10 cellular contexts compared by ENCODE assay signal in genomic region chr4:122898370-122899150, GRCh38. TPM values are rescaled to one million over a fixed set of nuclear protein-coding genes. Genes with fewer than 3 reads are reported as not detected.
DNase-seq lines count a peak whose midpoint lies in the region; ATAC-seq and TF ChIP-seq lines count a peak whose summit lies in the region.
"Had no signal": no experiment of that assay in that cellular context is flagged by ENCODE, and none has a peak within 500 bp of the region (broad histone marks: within the 10 kb centered on the region; RNA-seq: fewer than 3 reads in every experiment).

No MANE protein-coding gene starts in this region.

- no peak overlapping the region for H3K9ac ChIP-seq in mammary epithelial cell (ENCODE audit: insufficient read depth, low read length)

- ATAC-seq in left lung: peak; percentile 82
- no peak for ATAC-seq in HG03139 (IDR thresholded peaks at IDR 0.05; ENCODE audit: unreplicated experiment)

- H3K36me3 ChIP-seq in A673 (ENCODE audit: insufficient read depth, low read length, poor library complexity, severe bottlenecking) (no peaks in the 10 kb centered on the region), mammary epithelial cell (ENCODE audit: insufficient read depth, low read length) (no peaks in the 10 kb centered on the region), left lung (no peaks in the 10 kb centered on the region)

- no peak overlapping the region for H3K4me3 ChIP-seq in A673 (ENCODE audit: low read depth, low read length, poor library complexity, severe bottlenecking)
- no peak overlapping the region for H3K4me3 ChIP-seq in mammary epithelial cell (replicated peaks in 1 of 3; ENCODE audit: insufficient read depth in 1 of 3, low read depth in 2 of 3, low read length in 3 of 3)
- no peak overlapping the region for H3K4me3 ChIP-seq in left lung

- H3K27me3 ChIP-seq in A673 (replicated peaks; ENCODE audit: insufficient read depth, low read depth, low read length, poor library complexity): no peaks in the 10 kb centered on the region
- H3K27me3 ChIP-seq in mammary epithelial cell (ENCODE audit: insufficient read depth, low read length): no peaks in the 10 kb centered on the region
- no peaks in the 10 kb centered on the region for H3K27me3 ChIP-seq in left lung

- H4K20me1 ChIP-seq in mammary epithelial cell (ENCODE audit: insufficient read depth, low read length): no peaks in the 10 kb centered on the region

- no peak overlapping the region for H2AFZ ChIP-seq in mammary epithelial cell (ENCODE audit: low read depth, low read length)

- no peaks in the 10 kb centered on the region for H3K79me2 ChIP-seq in mammary epithelial cell (ENCODE audit: insufficient read depth, low read length)

- in situ Hi-C loops in mammary epithelial cell (cut with MboI; ENCODE audit: low sequenced_read_pairs in 2 of 2): no loop called here

- TF ChIP-seq CTCF in A673 (conservative IDR thresholded peaks at IDR 0.05; ENCODE audit: low read depth, low read length) (no peak), mammary epithelial cell (conservative IDR thresholded peaks at IDR 0.05 in 1 of 2, IDR thresholded peaks at IDR 0.05 in 1 of 2; ENCODE audit: extremely low read depth in 1 of 2, insufficient read depth in 1 of 2, low read depth in 1 of 2, low read length in 2 of 2) (no peak), left lung (IDR thresholded peaks at IDR 0.05) (no peak)

- H3K27ac ChIP-seq in A673 (ENCODE audit: low read depth, low read length, poor library complexity, severe bottlenecking) (no peak overlapping the region), mammary epithelial cell (ENCODE audit: insufficient read depth, low read depth, low read length) (peak overlapping the region; percentile 57), left lung (no peak overlapping the region)

- intact Hi-C loops in A673 (cut with micrococcal nuclease; ENCODE audit: unreplicated experiment): loop anchor here (2.0 kb wide), 1 partner anchor 70 kb away; no protein-coding TSS in a partner anchor
- intact Hi-C loops in mammary epithelial cell (cut with micrococcal nuclease): loop anchor here (1.0 kb wide), 1 partner anchor 70 kb away; no protein-coding TSS in a partner anchor
- intact Hi-C loops in left lung (cut with DNase I): no loop called here

- peaks cover 22% of the 10 kb centered on the region for H3K4me1 ChIP-seq in A673 (ENCODE audit: insufficient read depth, low read length, poor library complexity, severe bottlenecking)
- peaks cover 8% of the 10 kb centered on the region for H3K4me1 ChIP-seq in mammary epithelial cell (ENCODE audit: insufficient read depth, low read length)
- no peaks in the 10 kb centered on the region for H3K4me1 ChIP-seq in left lung

- DNase-seq in A673 (ENCODE audit: low spot score) (peak; percentile 83), HT-29 (ENCODE audit: low spot score) (peak; percentile 70), mammary epithelial cell (peak; percentile 85), left lung (no peak), NCI-H2029 treated with DMSO at 0.1 percent for 48 hours (lab: John Stamatoyannopoulos, UW) (no peak), DMS 273 (lab: John Stamatoyannopoulos, UW; ENCODE audit: unreplicated experiment) (no peak)
- DNase-seq in stimulated activated CD4-positive, alpha-beta T cell treated with anti-CD3 and anti-CD28 coated beads, Interleukin-2, amount 100 ng/mL, for 48 hours: no peak
- DNase-seq: H9, NCI-H748 treated with DMSO at 0.1 percent for 48 hours had no signal

- dilution Hi-C loops in mammary epithelial cell (cut with HindIII; ENCODE audit: low sequenced_read_pairs): no loop called here

- WGBS in mammary epithelial cell (ENCODE audit: low coverage, missing lambda C conversion rate): 7% methylated on average over 1 of the region's 2 CpGs

- CTCF ChIA-PET in A673 (lab: Charles Lee): no interaction called here
- CTCF ChIA-PET in mammary epithelial cell (lab: Charles Lee; ENCODE audit: low non-redundant PET): interaction anchor here (0.6 to 0.9 kb wide), 2 partner anchors 166 to 287 kb away, joined by 4 to 5 read pairs; partner anchors contain the start of gene BBS12

- H3K4me2 ChIP-seq in mammary epithelial cell (ENCODE audit: insufficient read depth, low read depth, low read length): peak overlapping the region; percentile 52

- POLR2A ChIA-PET in A673 (lab: Charles Lee; ENCODE audit: low non-redundant PET): interaction anchor here (0.7 kb wide), 1 partner anchor 282 kb away, joined by 3 read pairs; no protein-coding TSS in a partner anchor

- no peaks in the 10 kb centered on the region for H3K9me3 ChIP-seq in A673 (ENCODE audit: low read depth, low read length, poor library complexity, severe bottlenecking)
- H3K9me3 ChIP-seq in mammary epithelial cell (replicated peaks; ENCODE audit: insufficient read depth, low read length): no peaks in the 10 kb centered on the region
- no peaks in the 10 kb centered on the region for H3K9me3 ChIP-seq in left lung

- BruUV-seq in A673 (replicated peaks; lab: Mats Ljungman, UMichigan) (no TSS peak), mammary epithelial cell (replicated peaks; lab: Mats Ljungman, UMichigan) (no TSS peak)

RNA-seq across cellular contexts. Expression of gene NUDT6, which starts 23.8 kb away (rescaled TPM):
- total RNA-seq in A673 (2021): 6.1 and 7.3 TPM in 2 replicates
- 2.0 and 2.5 TPM in 2 replicates for total RNA-seq in HT-29 (2014; rRNA removed; shearing (Covaris generic))
- total RNA-seq in mammary epithelial cell: 1 to 10 TPM; 4.2 to 7.4 TPM
- polyA plus RNA-seq in mammary epithelial cell: 7.0 TPM
- not detected for polyA minus RNA-seq in mammary epithelial cell
- 1 to 10 TPM; 5.1 to 5.5 TPM for total RNA-seq in left lung

Comparison
In these comparisons a context has a peak if more than half of its experiments do, and no peak if none do; other contexts are left out.
1. DNase-seq: peak in A673 (single experiment), HT-29 (single experiment) and mammary epithelial cell (single experiment); none in left lung (0 of 2), NCI-H2029 treated with DMSO at 0.1 percent for 48 hours (single experiment), DMS 273 (single experiment) and stimulated activated CD4-positive, alpha-beta T cell treated with anti-CD3 and anti-CD28 coated beads, Interleukin-2, amount 100 ng/mL, for 48 hours (0 of 2).
2. intact Hi-C loops: an anchor here in A673 (2.0 kb wide) and mammary epithelial cell (1.0 kb wide); none called in left lung.